ENCODE assay signal across 19 cellular contexts in the genomic region with DNA sequence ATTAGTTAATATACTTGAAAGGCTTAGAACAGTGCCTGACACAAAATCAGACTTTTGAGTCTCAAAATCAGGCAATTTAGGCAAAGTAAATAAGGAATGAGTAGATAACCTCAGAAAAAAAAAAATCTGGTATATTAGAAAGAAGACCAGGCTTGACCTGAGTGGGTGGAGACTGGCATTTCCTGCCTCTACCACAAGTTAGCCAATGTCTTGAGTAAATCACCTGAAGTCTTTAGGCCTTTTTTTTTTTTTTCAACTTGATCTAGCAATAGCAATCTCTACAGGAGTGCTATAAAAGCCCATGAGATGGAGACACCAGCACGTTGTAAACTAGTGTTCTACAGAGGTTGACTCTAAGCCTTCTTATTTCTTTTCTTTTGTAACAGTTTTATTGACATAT.
DNase-seq lines count a peak whose midpoint lies in the region; ATAC-seq, FAIRE-seq and TF ChIP-seq lines count a peak whose summit lies in the region.
"Had no signal": no experiment of that assay in that cellular context is flagged by ENCODE, and none has a peak within 500 bp of the region (broad histone marks: within the 10 kb centered on the region; RNA-seq: fewer than 3 reads in every experiment).

No MANE protein-coding gene starts in this region.

- H3F3A ChIP-seq in PC-3 (ENCODE audit: low read length, unreplicated experiment): no peaks in the 10 kb centered on the region

- H3K9me3 ChIP-seq in PC-3 (ENCODE audit: low read length): no peaks in the 10 kb centered on the region
- peaks cover 0 to 13% (median 2%) of the 10 kb centered on the region in 4 donors for H3K9me3 ChIP-seq in stomach

- TF ChIP-seq POLR2A in stomach (IDR thresholded peaks at IDR 0.05): no peak

- FAIRE-seq in RCC 7860 (lab: Jason Lieb, UNC): no peak
- FAIRE-seq: GM12878, TTC549 had no signal

- no peaks in the 10 kb centered on the region for H3K9me2 ChIP-seq in PC-3 (replicated peaks; ENCODE audit: low read length)

- no peaks in the 10 kb centered on the region for H3K79me2 ChIP-seq in PC-3 (ENCODE audit: low read length)

- H3K9ac ChIP-seq in PC-3 (ENCODE audit: low read length): no peak overlapping the region

- ATAC-seq in PC-3: no peak
- peak; percentile 39 for ATAC-seq in esophagus mucosa
- ATAC-seq in GM21717 (IDR thresholded peaks at IDR 0.05; ENCODE audit: unreplicated experiment): no peak
- ATAC-seq: GM12878; heart right ventricle; naive thymus-derived CD4-positive, alpha-beta T cell had no signal

- POLR2A ChIA-PET in PC-3 (lab: Charles Lee; ENCODE audit: unreplicated experiment): no interaction called here

- intact Hi-C loops in PC-3 (cut with micrococcal nuclease) (no loop called here), stomach (cut with DNase I; ENCODE audit: low total_unique reads) (no loop called here)

- no peak overlapping the region for H3K4me2 ChIP-seq in PC-3 (ENCODE audit: low read length)

- H2AFZ ChIP-seq in PC-3 (ENCODE audit: low read length): no peak overlapping the region

- CTCF ChIA-PET in PC-3 (lab: Charles Lee): no interaction called here

- H3K36me3 ChIP-seq in PC-3 (ENCODE audit: low read depth, low read length): no peaks in the 10 kb centered on the region
- H3K36me3 ChIP-seq in stomach: no peaks in the 10 kb centered on the region
- H3K36me3 ChIP-seq: brain microvascular endothelial cell, heart right ventricle, right atrium auricular region had no signal

- DNase-seq in H4 (ENCODE audit: low spot score) (peak; percentile 11), PC-3 (peak; percentile 16), stomach (no peak), RCC 7860 (ENCODE audit: low spot score) (no peak), T-helper 2 cell (no peak)
- DNase-seq: activated CD4-positive, alpha-beta T cell treated with anti-CD3 and anti-CD28 coated beads for 48 hours; brain microvascular endothelial cell; CD4-positive, alpha-beta T cell; cortex of kidney; H7; heart right ventricle; naive thymus-derived CD4-positive, alpha-beta T cell; NCI-H2081 treated with DMSO at 0.1 percent for 48 hours; NCI-H524 had no signal

- WGBS in stomach, 5 donors: 30 to 43% (median 37%) methylated on average over 1 of the region's 1 CpG

- H3K4me3 ChIP-seq in PC-3 (ENCODE audit: low read length) (no peak overlapping the region), stomach (no peak overlapping the region)
- H3K4me3 ChIP-seq: GM12878, heart right ventricle, right atrium auricular region had no signal

- TF ChIP-seq CTCF in PC-3 (conservative IDR thresholded peaks at IDR 0.05; ENCODE audit: low read depth, low read length) (no peak), stomach (IDR thresholded peaks at IDR 0.05) (no peak)

- H4K20me1 ChIP-seq in PC-3 (ENCODE audit: low read length): no peaks in the 10 kb centered on the region

- no peak for TF ChIP-seq EP300 in stomach (IDR thresholded peaks at IDR 0.05)

- no peaks in the 10 kb centered on the region for H3K4me1 ChIP-seq in PC-3 (ENCODE audit: insufficient read depth, low read length)
- H3K4me1 ChIP-seq in stomach: peaks cover 0 to 4% (median 0%) of the 10 kb centered on the region in 4 donors
- H3K4me1 ChIP-seq: heart right ventricle, right atrium auricular region had no signal

- H3K27ac ChIP-seq in PC-3 (ENCODE audit: low read length) (no peak overlapping the region), stomach (peak overlapping the region in 4 of 5 donors; percentile 2 to 61 (median 40))
- H3K27ac ChIP-seq: brain microvascular endothelial cell, heart right ventricle, right atrium auricular region had no signal

- no peaks in the 10 kb centered on the region for H3K27me3 ChIP-seq in PC-3 (ENCODE audit: low read length)
- no peaks in the 10 kb centered on the region for H3K27me3 ChIP-seq in stomach
- H3K27me3 ChIP-seq: brain microvascular endothelial cell, heart right ventricle, right atrium auricular region had no signal

- no TSS peak for BruUV-seq in PC-3 (replicated peaks; lab: Mats Ljungman, UMichigan)

Comparison
In these comparisons a context has a peak if more than half of its experiments do, and no peak if none do; other contexts are left out.
1. DNase-seq: peak in H4 (single experiment) and PC-3 (single experiment); none in stomach (single experiment), RCC 7860 (single experiment) and T-helper 2 cell (0 of 5).